17 cellular contexts compared by ENCODE assay signal in genomic region chr17:78082988-78083387, GRCh38. TPM values are rescaled to one million over a fixed set of nuclear protein-coding genes. Genes with fewer than 3 reads are reported as not detected.
DNase-seq lines count a peak whose midpoint lies in the region; ATAC-seq and TF ChIP-seq lines count a peak whose summit lies in the region.
"Had no signal": no experiment of that assay in that cellular context is flagged by ENCODE, and none has a peak within 500 bp of the region (broad histone marks: within the 10 kb centered on the region; RNA-seq: fewer than 3 reads in every experiment).

No MANE protein-coding gene starts in this region.

- H3K4me1 ChIP-seq in heart left ventricle (peaks cover 0 to 42% (median 16%) of the 10 kb centered on the region in 12 donors), foreskin keratinocyte (no peaks in the 10 kb centered on the region), HAP-1 (no peaks in the 10 kb centered on the region)

- WGBS in heart left ventricle, 4 donors = 53 to 67% (median 60%) methylated on average over 7 of the region's 7 CpGs

- no peaks in the 10 kb centered on the region for H3K4me1 Mint-ChIP-seq in chondrocyte (ENCODE audit: low read depth)
- H3K4me1 Mint-ChIP-seq: activated naive CD4-positive, alpha-beta T cell treated with anti-CD3 and anti-CD28 coated beads, Interleukin-2, amount 50 U/mL, for 24 hours had no signal

- ATAC-seq in heart left ventricle = peak in 1 of 4 donors; percentile 23
- no peak for ATAC-seq in Right ventricle myocardium inferior
- ATAC-seq in foreskin keratinocyte = peak; percentile 50
- no peak for ATAC-seq in HG03457 (IDR thresholded peaks at IDR 0.05; ENCODE audit: unreplicated experiment)
- ATAC-seq: gastroesophageal sphincter had no signal

- H3K27ac ChIP-seq in heart left ventricle (peak overlapping the region in 11 of 12 donors; percentile 6 to 84 (median 64)), foreskin keratinocyte (no peak overlapping the region)
- H3K27ac ChIP-seq: neutrophil had no signal

- no peaks in the 10 kb centered on the region for H3K9me3 ChIP-seq in heart left ventricle
- no peaks in the 10 kb centered on the region for H3K9me3 ChIP-seq in HAP-1
- H3K9me3 ChIP-seq: gastroesophageal sphincter, neutrophil, sigmoid colon had no signal

- no peak overlapping the region for H3K4me3 ChIP-seq in heart left ventricle
- H3K4me3 ChIP-seq in HAP-1 = no peak overlapping the region
- H3K4me3 ChIP-seq: gastroesophageal sphincter, sigmoid colon had no signal

- no peaks in the 10 kb centered on the region for H3K9me3 Mint-ChIP-seq in chondrocyte (ENCODE audit: low read depth)
- H3K9me3 Mint-ChIP-seq: activated naive CD4-positive, alpha-beta T cell treated with anti-CD3 and anti-CD28 coated beads, Interleukin-2, amount 50 U/mL, for 24 hours had no signal

- intact Hi-C loops in heart left ventricle (cut with DNase I) (loop anchor here in 5 of 10 donors (2.0 to 10.0 kb wide), 4 partner anchors 42 to 66 kb away; no protein-coding TSS in a partner anchor), Right ventricle myocardium inferior (cut with DNase I) (loop anchor here (10.0 kb wide), 1 partner anchor 58 kb away; no protein-coding TSS in a partner anchor)

- no peak for TF ChIP-seq POLR2A in heart left ventricle (IDR thresholded peaks at IDR 0.05)

- H3K27me3 Mint-ChIP-seq in chondrocyte (ENCODE audit: low read depth) = no peaks in the 10 kb centered on the region
- H3K27me3 Mint-ChIP-seq: activated naive CD4-positive, alpha-beta T cell treated with anti-CD3 and anti-CD28 coated beads, Interleukin-2, amount 50 U/mL, for 24 hours had no signal

- TF ChIP-seq CTCF in heart left ventricle (IDR thresholded peaks at IDR 0.05) (no peak), foreskin keratinocyte (conservative IDR thresholded peaks at IDR 0.05) (no peak), chondrocyte (IDR thresholded peaks at IDR 0.05) (no peak), GM10266 (IDR thresholded peaks at IDR 0.05; ENCODE audit: control insufficient read depth, insufficient read depth, low read depth, missing control alignments) (no peak)

- DNase-seq in heart left ventricle (no peak), Right ventricle myocardium inferior (ENCODE audit: missing footprints) (no peak), NCI-H69 (lab: John Stamatoyannopoulos, UW) (peak; percentile 69), foreskin keratinocyte (peak; percentile 12 to 39), HAP-1 (ENCODE audit: low spot score in 2 of 2) (no peak), chondrocyte (ENCODE audit: low spot score) (no peak), GM10266 (ENCODE audit: extremely low spot score) (no peak)
- DNase-seq: activated CD4-positive, alpha-beta T cell treated with anti-CD3 and anti-CD28 coated beads for 48 hours; mesenchymal stem cell; NCI-H526; sigmoid colon; trophoblast cell had no signal

- H3K27me3 ChIP-seq in heart left ventricle (no peaks in the 10 kb centered on the region), foreskin keratinocyte (no peaks in the 10 kb centered on the region), HAP-1 (ENCODE audit: low read depth) (no peaks in the 10 kb centered on the region)
- H3K27me3 ChIP-seq: gastroesophageal sphincter, neutrophil, sigmoid colon had no signal

- H3K36me3 Mint-ChIP-seq in chondrocyte (ENCODE audit: low read depth) = peaks cover 35% of the 10 kb centered on the region

- in situ Hi-C loops in HAP-1 (cut with MboI; ENCODE audit: low sequenced_read_pairs) = no loop called here

- no peak overlapping the region for H3K27ac Mint-ChIP-seq in chondrocyte (ENCODE audit: unreplicated experiment)
- H3K27ac Mint-ChIP-seq: activated naive CD4-positive, alpha-beta T cell treated with anti-CD3 and anti-CD28 coated beads, Interleukin-2, amount 50 U/mL, for 24 hours had no signal

- H3K4me3 Mint-ChIP-seq in chondrocyte (ENCODE audit: unreplicated experiment) = no peak overlapping the region
- H3K4me3 Mint-ChIP-seq: activated naive CD4-positive, alpha-beta T cell treated with anti-CD3 and anti-CD28 coated beads, Interleukin-2, amount 50 U/mL, for 24 hours had no signal

- H3K36me3 ChIP-seq in heart left ventricle (peaks cover 0 to 98% (median 87%) of the 10 kb centered on the region in 9 donors), HAP-1 (replicated peaks) (peaks cover 17% of the 10 kb centered on the region)

RNA-seq across cellular contexts. Expression of gene TMC6, which starts 45.6 kb away (rescaled TPM):
- total RNA-seq in heart left ventricle (100 to 1,000 TPM in 1 of 9 donors, 10 to 100 TPM in 8; 41.5 to 139 (median 71.4) TPM), Right ventricle myocardium inferior (77.0 TPM), foreskin keratinocyte (14.3 and 23.7 TPM in 2 replicates), chondrocyte (12.4 to 19.6 TPM (median 17.5 TPM) in 3 replicates)
- polyA plus RNA-seq in heart left ventricle (10 to 100 TPM; 31.2 to 50.1 TPM), foreskin keratinocyte (13.8 and 25.6 TPM in 2 replicates)
- total RNA-seq: RPMI7951 had no signal

RNA-seq across cellular contexts. Expression of gene TMC8, which starts 47.6 kb away (rescaled TPM):
- total RNA-seq in heart left ventricle (10 to 100 TPM in 1 of 9 donors, 1 to 10 TPM in 5, under 1 TPM in 3; 0.81 to 21.6 (median 1.1) TPM), Right ventricle myocardium inferior (4.3 TPM), foreskin keratinocyte (0.11 and 0.14 TPM in 2 replicates), chondrocyte (0.40 to 0.97 TPM in 2 of 3 replicates, not detected in the other)
- polyA plus RNA-seq in heart left ventricle (1 to 10 TPM; 1.2 to 1.8 TPM), foreskin keratinocyte (0.07 and 0.16 TPM in 2 replicates)
- total RNA-seq: RPMI7951 had no signal

Comparison
In these comparisons a context has a peak if more than half of its experiments do, and no peak if none do; other contexts are left out.
1. DNase-seq: peak in NCI-H69 (single experiment) and foreskin keratinocyte (2 of 2); none in heart left ventricle (0 of 5), Right ventricle myocardium inferior (single experiment), HAP-1 (0 of 2), chondrocyte (single experiment) and GM10266 (single experiment).